Comparison of ENCODE assay signal across 10 cellular contexts in genomic region chr2:20035961-20036666, GRCh38. TPM values are rescaled to one million over a fixed set of nuclear protein-coding genes. Genes with fewer than 3 reads are reported as not detected.
DNase-seq lines count a peak whose midpoint lies in the region; ATAC-seq, FAIRE-seq and TF ChIP-seq lines count a peak whose summit lies in the region.
"Had no signal": no experiment of that assay in that cellular context is flagged by ENCODE, and none has a peak within 500 bp of the region (broad histone marks: within the 10 kb centered on the region; RNA-seq: fewer than 3 reads in every experiment).

No MANE protein-coding gene starts in this region.

- no peaks in the 10 kb centered on the region for H3K4me1 Mint-ChIP-seq in activated T-cell treated with anti-CD3 and anti-CD28 coated beads, Interleukin-2, amount 50 U/mL, for 72 hours (ENCODE audit: low read depth)
- peaks cover 1% of the 10 kb centered on the region for H3K4me1 Mint-ChIP-seq in activated T-cell treated with anti-CD3 and anti-CD28 coated beads, Interleukin-2, amount 50 U/mL, for 4 hours (ENCODE audit: low read depth)

- H3K4me3 ChIP-seq in colonic mucosa (no peak overlapping the region), small intestine (ENCODE audit: low read depth in 1 of 2, low read length in 2 of 2) (no peak overlapping the region), ascending aorta (no peak overlapping the region)

- no peak for FAIRE-seq in small intestine (lab: Jason Lieb, UNC)
- no peak for FAIRE-seq in urothelium cell line (lab: Jason Lieb, UNC)
- FAIRE-seq: colon had no signal

- no peak overlapping the region for H3K4me3 Mint-ChIP-seq in activated T-cell treated with anti-CD3 and anti-CD28 coated beads, Interleukin-2, amount 50 U/mL, for 72 hours
- no peak overlapping the region for H3K4me3 Mint-ChIP-seq in activated T-cell treated with anti-CD3 and anti-CD28 coated beads, Interleukin-2, amount 50 U/mL, for 4 hours

- H3K27me3 Mint-ChIP-seq in activated T-cell treated with anti-CD3 and anti-CD28 coated beads, Interleukin-2, amount 50 U/mL, for 72 hours (ENCODE audit: low read depth), result no peaks in the 10 kb centered on the region
- no peaks in the 10 kb centered on the region for H3K27me3 Mint-ChIP-seq in activated T-cell treated with anti-CD3 and anti-CD28 coated beads, Interleukin-2, amount 50 U/mL, for 4 hours (ENCODE audit: low read depth)

- TF ChIP-seq CTCF in colonic mucosa (IDR thresholded peaks at IDR 0.05) (no peak), ascending aorta (IDR thresholded peaks at IDR 0.05) (no peak)

- no peaks in the 10 kb centered on the region for H3K27me3 ChIP-seq in colonic mucosa
- H3K27me3 ChIP-seq in small intestine (ENCODE audit: control insufficient read depth in 2 of 2, insufficient read depth in 2 of 2, low read length in 2 of 2), result no peaks in the 10 kb centered on the region
- H3K27me3 ChIP-seq in ascending aorta, result no peaks in the 10 kb centered on the region

- intact Hi-C loops in colonic mucosa (cut with DNase I) (no loop called here), ascending aorta (cut with DNase I) (no loop called here)

- H3K4me1 ChIP-seq in colonic mucosa (no peaks in the 10 kb centered on the region), small intestine (ENCODE audit: control insufficient read depth in 2 of 2, insufficient read depth in 1 of 2, low read depth in 1 of 2, low read length in 1 of 2) (no peaks in the 10 kb centered on the region), ascending aorta (peaks cover 0 to 7% of the 10 kb centered on the region in 2 donors)

- H3K9me3 ChIP-seq in KOPT-K1 (ENCODE audit: insufficient read depth, low read length, poor library complexity, severe bottlenecking), result no peaks in the 10 kb centered on the region
- no peaks in the 10 kb centered on the region for H3K9me3 ChIP-seq in colonic mucosa
- no peaks in the 10 kb centered on the region for H3K9me3 ChIP-seq in small intestine (ENCODE audit: control insufficient read depth, low read depth)
- no peaks in the 10 kb centered on the region for H3K9me3 ChIP-seq in ascending aorta

- H3K9me3 Mint-ChIP-seq in activated T-cell treated with anti-CD3 and anti-CD28 coated beads, Interleukin-2, amount 50 U/mL, for 72 hours, result no peaks in the 10 kb centered on the region
- H3K9me3 Mint-ChIP-seq in activated T-cell treated with anti-CD3 and anti-CD28 coated beads, Interleukin-2, amount 50 U/mL, for 4 hours, result no peaks in the 10 kb centered on the region

- no peak for ATAC-seq in activated T-cell treated with anti-CD3 and anti-CD28 coated beads, Interleukin-2, amount 50 U/mL, for 72 hours (replicated peaks in 1 of 2)
- ATAC-seq in activated T-cell treated with anti-CD3 and anti-CD28 coated beads, Interleukin-2, amount 50 U/mL, for 4 hours, result no peak

- H3K27ac ChIP-seq in KOPT-K1 (ENCODE audit: low read depth, low read length, poor library complexity, severe bottlenecking) (peak overlapping the region; percentile 34), colonic mucosa (peak overlapping the region; percentile 49), small intestine (ENCODE audit: low read depth in 1 of 2, low read length in 1 of 2) (peak overlapping the region in 1 of 2 donors; percentile 64), ascending aorta (no peak overlapping the region)

- no peak for DNase-seq in activated T-cell treated with anti-CD3 and anti-CD28 coated beads, Interleukin-2, amount 50 U/mL, for 72 hours
- no peak for DNase-seq in activated T-cell treated with anti-CD3 and anti-CD28 coated beads, Interleukin-2, amount 50 U/mL, for 4 hours
- no peak for DNase-seq in colonic mucosa
- DNase-seq in small intestine, result peak; percentile 40
- no peak for DNase-seq in ascending aorta (ENCODE audit: low spot score in 2 of 2)
- DNase-seq in mucosa of gallbladder (ENCODE audit: low spot score), result no peak
- DNase-seq in urothelium cell line (ENCODE audit: low spot score), result no peak
- DNase-seq: hippocampal formation had no signal

- peak overlapping the region; percentile 3 for H3K27ac Mint-ChIP-seq in activated T-cell treated with anti-CD3 and anti-CD28 coated beads, Interleukin-2, amount 50 U/mL, for 72 hours

- no peak overlapping the region for H3K9ac ChIP-seq in colonic mucosa (ENCODE audit: low read depth in 2 of 2, low read length in 2 of 2)

- H3K36me3 ChIP-seq in KOPT-K1 (ENCODE audit: insufficient read depth, low read length), result peaks cover 96% of the 10 kb centered on the region
- peaks cover 7% of the 10 kb centered on the region for H3K36me3 ChIP-seq in colonic mucosa
- H3K36me3 ChIP-seq in small intestine (ENCODE audit: control insufficient read depth in 2 of 2, insufficient read depth in 2 of 2, low read length in 2 of 2), result peaks cover 27 to 29% of the 10 kb centered on the region in 2 donors
- peaks cover 78 to 90% of the 10 kb centered on the region in 2 donors for H3K36me3 ChIP-seq in ascending aorta

- WGBS in small intestine, 3 donors, result 57 to 87% (median 85%) methylated on average over 4 of the region's 4 CpGs

- H3K36me3 Mint-ChIP-seq in activated T-cell treated with anti-CD3 and anti-CD28 coated beads, Interleukin-2, amount 50 U/mL, for 72 hours (ENCODE audit: insufficient read depth in 2 of 2), result peaks cover 7 to 31% of the 10 kb centered on the region in 2 donors
- H3K36me3 Mint-ChIP-seq in activated T-cell treated with anti-CD3 and anti-CD28 coated beads, Interleukin-2, amount 50 U/mL, for 4 hours (ENCODE audit: insufficient read depth), result peaks cover 60% of the 10 kb centered on the region

RNA-seq across cellular contexts. Expression of gene LAPTM4A, which starts 15.3 kb away (rescaled TPM):
- 10 to 100 TPM; 26.0 to 33.3 TPM for total RNA-seq in activated T-cell treated with anti-CD3 and anti-CD28 coated beads, Interleukin-2, amount 50 U/mL, for 72 hours
- 10 to 100 TPM; 27.3 to 30.0 (median 29.7) TPM for total RNA-seq in activated T-cell treated with anti-CD3 and anti-CD28 coated beads, Interleukin-2, amount 50 U/mL, for 4 hours
- total RNA-seq in colonic mucosa (100 to 1,000 TPM; 158 to 190 TPM), ascending aorta (95.6 TPM), mucosa of gallbladder (274 TPM)
- 100 to 1,000 TPM in 1 of 3 donors, 10 to 100 TPM in 2; 47.6 to 231 (median 82.4) TPM for polyA plus RNA-seq in small intestine

RNA-seq across cellular contexts. Expression of gene MATN3, which starts 23.6 kb away (rescaled TPM):
- total RNA-seq in activated T-cell treated with anti-CD3 and anti-CD28 coated beads, Interleukin-2, amount 50 U/mL, for 72 hours, result not detected
- total RNA-seq in activated T-cell treated with anti-CD3 and anti-CD28 coated beads, Interleukin-2, amount 50 U/mL, for 4 hours, result not detected
- total RNA-seq in colonic mucosa, result under 1 TPM; 0.12 to 0.13 TPM
- under 1 TPM in 1 of 3 donors, not detected in 2; 0.25 TPM for polyA plus RNA-seq in small intestine
- total RNA-seq in ascending aorta, result 0.64 TPM
- 0.89 TPM for total RNA-seq in mucosa of gallbladder

RNA-seq across cellular contexts. Expression of gene WDR35, which starts 46.2 kb away (rescaled TPM):
- 1 to 10 TPM; 4.7 to 6.4 TPM for total RNA-seq in activated T-cell treated with anti-CD3 and anti-CD28 coated beads, Interleukin-2, amount 50 U/mL, for 72 hours
- 10 to 100 TPM in 1 of 3 donors, 1 to 10 TPM in 2; 8.6 to 10.6 (median 9.0) TPM for total RNA-seq in activated T-cell treated with anti-CD3 and anti-CD28 coated beads, Interleukin-2, amount 50 U/mL, for 4 hours
- total RNA-seq in colonic mucosa (1 to 10 TPM; 1.7 to 2.2 TPM), ascending aorta (2.1 TPM), mucosa of gallbladder (10.7 TPM)
- 1 to 10 TPM in 1 of 3 donors, under 1 TPM in 2; 0.45 to 2.0 (median 0.54) TPM for polyA plus RNA-seq in small intestine

Comparison
In these comparisons a context has a peak if more than half of its experiments do, and no peak if none do; other contexts are left out.
1. H3K27ac ChIP-seq: peak in KOPT-K1 (single experiment) and colonic mucosa (single experiment); none in ascending aorta (0 of 2).